14 cellular contexts compared by ENCODE assay signal in genomic region chr15:71386005-71386404, GRCh38.
DNase-seq lines count a peak whose midpoint lies in the region; ATAC-seq and TF ChIP-seq lines count a peak whose summit lies in the region.
"Had no signal": no experiment of that assay in that cellular context is flagged by ENCODE, and none has a peak within 500 bp of the region (broad histone marks: within the 10 kb centered on the region; RNA-seq: fewer than 3 reads in every experiment).

No MANE protein-coding gene starts in this region.

- H3K27ac Mint-ChIP-seq in natural killer cell treated with Interleukin-12 subunit alpha and Interleukin-12 subunit beta and Interleukin-15 and Interleukin-18, amount 100 ng/mL, for 72 hours = no peak overlapping the region

- peaks cover 0 to 6% of the 10 kb centered on the region in 2 donors for H3K4me1 Mint-ChIP-seq in natural killer cell treated with Interleukin-12 subunit alpha and Interleukin-12 subunit beta and Interleukin-15 and Interleukin-18, amount 100 ng/mL, for 72 hours (ENCODE audit: low read depth in 2 of 2)

- CTCF ChIA-PET in HEK293 (lab: Yijun Ruan, JAX) = interaction anchor here (0.6 to 3.7 kb wide), 20 partner anchors 9 to 415 kb away, joined by 3 to 37 read pairs (median 4); partner anchors contain the start of gene THSD4
- CTCF ChIA-PET in IMR-90 (lab: Yijun Ruan, JAX) = interaction anchor here (1.0 to 1.6 kb wide), 4 partner anchors 14 to 57 kb away, joined by 4 to 5 read pairs (median 4); no protein-coding TSS in a partner anchor

- peak overlapping the region; percentile 52; the same call in 1 of the 2 replicates for H3K4ac ChIP-seq in IMR-90 (ENCODE audit: low read depth, low read length)

- H4K5ac ChIP-seq in IMR-90 (ENCODE audit: low read depth, low read length) = peak overlapping the region; percentile 30; the same call in 1 of the 2 replicates

- POLR2A ChIA-PET in HEK293 (lab: Yijun Ruan, JAX) (interaction anchor here (0.6 to 1.4 kb wide), 2 partner anchors 54 to 154 kb away, joined by 3 to 4 read pairs; no protein-coding TSS in a partner anchor), IMR-90 (lab: Charles Lee; ENCODE audit: unreplicated experiment) (no interaction called here)

- H3K4me3 Mint-ChIP-seq in natural killer cell treated with Interleukin-12 subunit alpha and Interleukin-12 subunit beta and Interleukin-15 and Interleukin-18, amount 100 ng/mL, for 72 hours = no peak overlapping the region

- peak overlapping the region; percentile 42; the same call in 1 of the 2 replicates for H4K91ac ChIP-seq in IMR-90 (ENCODE audit: insufficient read depth, low read depth, low read length)

- intact Hi-C loops in IMR-90 (cut with micrococcal nuclease) (loop anchor here (1.0 to 5.0 kb wide), 3 partner anchors 54 to 415 kb away; no protein-coding TSS in a partner anchor), esophagus muscularis mucosa (cut with DNase I) (loop anchor here (2.0 to 10.0 kb wide), 2 partner anchors 55 to 271 kb away; partner anchors contain the start of gene THSD4)

- H2AK5ac ChIP-seq in IMR-90 (ENCODE audit: low read depth, low read length) = peak overlapping the region; percentile 86; the same call in 1 of the 2 replicates

- TF ChIP-seq RAD21 in IMR-90 (IDR thresholded peaks at IDR 0.05; ENCODE audit: low read length) = no peak

- in situ Hi-C loops in IMR-90 (cut with MboI; ENCODE audit: low sequenced_read_pairs) = no loop called here

- H2AK9ac ChIP-seq in IMR-90 (replicated peaks; ENCODE audit: low read depth, low read length, poor library complexity) = no peak overlapping the region

- H3K4me1 ChIP-seq in HEK293 (ENCODE audit: control insufficient read depth, insufficient read depth, low read length) (peaks cover 48% of the 10 kb centered on the region), IMR-90 (ENCODE audit: control insufficient read depth, insufficient read depth, low read length) (peaks cover 16% of the 10 kb centered on the region), esophagus muscularis mucosa (peaks cover 27 to 33% (median 32%) of the 10 kb centered on the region in 4 donors), skeletal muscle tissue (ENCODE audit: control insufficient read depth in 3 of 3, insufficient read depth in 3 of 3, low read length in 3 of 3) (peaks cover 9 to 13% (median 10%) of the 10 kb centered on the region in 3 donors)

- peak overlapping the region; percentile 32; the same call in 1 of the 2 replicates for H2BK20ac ChIP-seq in IMR-90 (ENCODE audit: low read depth, low read length)

- TF ChIP-seq POLR2A in IMR-90 (IDR thresholded peaks at IDR 0.05; ENCODE audit: low read depth, low read length) (no peak), esophagus muscularis mucosa (IDR thresholded peaks at IDR 0.05; ENCODE audit: low read depth) (no peak)

- H4K20me1 ChIP-seq in IMR-90 (ENCODE audit: insufficient read depth, low read length) = no peaks in the 10 kb centered on the region

- dilution Hi-C loops in IMR-90 (cut with HindIII; ENCODE audit: low sequenced_read_pairs, unreplicated experiment) = no loop called here

- TF ChIP-seq CTCF in HEK293 (tag by site-specific recombination; IDR thresholded peaks at IDR 0.05) = no peak
- TF ChIP-seq CTCF in IMR-90 (conservative IDR thresholded peaks at IDR 0.05; ENCODE audit: low read depth, low read length) = no peak
- TF ChIP-seq CTCF in esophagus muscularis mucosa (IDR thresholded peaks at IDR 0.05) = no peak

- peak overlapping the region; percentile 17 for H3K14ac ChIP-seq in IMR-90 (replicated peaks; ENCODE audit: low read depth, low read length)

- 0 out of 3 replicates have a peak overlapping the region, but pooled peaks have one; percentile 36 for H2BK15ac ChIP-seq in IMR-90 (ENCODE audit: low read depth, low read length)

- no peak overlapping the region for H2BK5ac ChIP-seq in IMR-90 (ENCODE audit: low read depth, low read length, poor library complexity, severe bottlenecking)

- H2BK120ac ChIP-seq in IMR-90 (ENCODE audit: low read depth, low read length) = peak overlapping the region; percentile 70

- no peaks in the 10 kb centered on the region for H3K36me3 ChIP-seq in HEK293 (ENCODE audit: control insufficient read depth in 2 of 2, insufficient read depth in 1 of 2, low read length in 2 of 2)
- no peaks in the 10 kb centered on the region for H3K36me3 ChIP-seq in IMR-90 (ENCODE audit: control insufficient read depth, insufficient read depth, low read length)
- no peaks in the 10 kb centered on the region for H3K36me3 ChIP-seq in esophagus muscularis mucosa
- no peaks in the 10 kb centered on the region for H3K36me3 ChIP-seq in skeletal muscle tissue (ENCODE audit: control insufficient read depth in 3 of 3, insufficient read depth in 3 of 3, low read length in 3 of 3)

- H3K56ac ChIP-seq in IMR-90 (ENCODE audit: extremely low read depth, insufficient read depth, low read length) = peak overlapping the region; percentile 50; the same call in 1 of the 2 replicates

- no peaks in the 10 kb centered on the region for H3K9me3 Mint-ChIP-seq in natural killer cell treated with Interleukin-12 subunit alpha and Interleukin-12 subunit beta and Interleukin-15 and Interleukin-18, amount 100 ng/mL, for 72 hours

- H3K23ac ChIP-seq in IMR-90 (ENCODE audit: low read depth, low read length) = 0 out of 2 replicates have a peak overlapping the region, but pooled peaks have one; percentile 39

- H3K36me3 Mint-ChIP-seq in natural killer cell treated with Interleukin-12 subunit alpha and Interleukin-12 subunit beta and Interleukin-15 and Interleukin-18, amount 100 ng/mL, for 72 hours = no peaks in the 10 kb centered on the region

- WGBS in IMR-90 (ENCODE audit: extremely low coverage in 2 of 2, insufficient read length in 1 of 2), 2 experiments = no CpG with 5 or more reads among the region's 2 CpGs
- WGBS in esophagus muscularis mucosa = 65% methylated on average over 2 of the region's 2 CpGs

- H4K8ac ChIP-seq in IMR-90 (ENCODE audit: low read depth in 2 of 2, low read length in 2 of 2) = peak overlapping the region in 1 of 2 experiments; percentile 36; a peak in 1 of 4 replicates

- H3K4me2 ChIP-seq in IMR-90 (ENCODE audit: low read depth, low read length) = no peak overlapping the region

- H3K27ac ChIP-seq in HEK293 (ENCODE audit: extremely low read depth, low read depth, low read length) (peak overlapping the region; percentile 25; the same call in 1 of the 2 replicates), IMR-90 (ENCODE audit: insufficient read depth, low read length) (no peak overlapping the region), esophagus muscularis mucosa (replicated peaks in 1 of 4) (no peak overlapping the region), skeletal muscle tissue (ENCODE audit: low read depth, low read length) (peak overlapping the region; percentile 54)
- H3K27ac ChIP-seq: C4-2B, HL-60 had no signal

- H3K27me3 ChIP-seq in IMR-90 (ENCODE audit: control insufficient read depth, insufficient read depth, low read length) = no peaks in the 10 kb centered on the region
- no peaks in the 10 kb centered on the region for H3K27me3 ChIP-seq in esophagus muscularis mucosa
- no peaks in the 10 kb centered on the region for H3K27me3 ChIP-seq in skeletal muscle tissue (ENCODE audit: control insufficient read depth in 3 of 3, insufficient read depth in 3 of 3, low read length in 3 of 3)

- H3K4me3 ChIP-seq in HEK293 (ENCODE audit: low read depth, low read length) = no peak overlapping the region
- no peak overlapping the region for H3K4me3 ChIP-seq in IMR-90 (ENCODE audit: insufficient read depth, low read depth, low read length)
- no peak overlapping the region for H3K4me3 ChIP-seq in esophagus muscularis mucosa
- H3K4me3 ChIP-seq in skeletal muscle tissue (ENCODE audit: low read length in 3 of 3) = no peak overlapping the region
- H3K4me3 ChIP-seq: K562 had no signal

- no TSS peak for BruUV-seq in IMR-90 (replicated peaks; lab: Mats Ljungman, UMichigan)

- H2AFZ ChIP-seq in IMR-90 (replicated peaks; ENCODE audit: low read length, poor library complexity) = no peak overlapping the region

- H3K9ac ChIP-seq in IMR-90 (ENCODE audit: low read depth, low read length) (no peak overlapping the region), skeletal muscle tissue (ENCODE audit: low read depth in 1 of 3, low read length in 3 of 3) (no peak overlapping the region)

- DNase-seq in IMR-90 (no peak), esophagus muscularis mucosa (ENCODE audit: extremely low spot score) (peak; percentile 31), anterior cingulate cortex (lab: John Stamatoyannopoulos, UW) (no peak), SKM-1 (lab: John Stamatoyannopoulos, UW; ENCODE audit: unreplicated experiment) (no peak)
- DNase-seq in natural killer cell treated with Interleukin-12 subunit alpha and Interleukin-12 subunit beta and Interleukin-15 and Interleukin-18, amount 100 ng/mL, for 72 hours (ENCODE audit: low spot score) = no peak
- DNase-seq: DMS79 treated with DMSO at 0.1 percent for 48 hours, NCI-H2081 treated with DMSO at 0.1 percent for 48 hours, NCI-H510A, NCI-H748 treated with DMSO at 0.1 percent for 48 hours had no signal

- H3K27me3 Mint-ChIP-seq in natural killer cell treated with Interleukin-12 subunit alpha and Interleukin-12 subunit beta and Interleukin-15 and Interleukin-18, amount 100 ng/mL, for 72 hours = peaks cover 29 to 54% of the 10 kb centered on the region in 2 donors

- no peaks in the 10 kb centered on the region for H3K9me1 ChIP-seq in IMR-90 (ENCODE audit: insufficient read depth, low read length)

- peaks cover 0 to 2% of the 10 kb centered on the region in 2 experiments; a peak in 1 of 4 replicates for H3K79me1 ChIP-seq in IMR-90 (ENCODE audit: low read depth in 1 of 2, low read length in 2 of 2)

- no peak for TF ChIP-seq EP300 in esophagus muscularis mucosa (IDR thresholded peaks at IDR 0.05)

- peak overlapping the region; percentile 64; the same call in 1 of the 2 replicates for H3K18ac ChIP-seq in IMR-90 (ENCODE audit: low read depth, low read length)

- no peak for ATAC-seq in IMR-90 (ENCODE audit: low read depth)
- no peak for ATAC-seq in natural killer cell treated with Interleukin-12 subunit alpha and Interleukin-12 subunit beta and Interleukin-15 and Interleukin-18, amount 100 ng/mL, for 72 hours
- ATAC-seq: K562 had no signal

- no peaks in the 10 kb centered on the region for H3K9me3 ChIP-seq in HEK293 (ENCODE audit: control insufficient read depth, insufficient read depth, low read depth, low read length)
- H3K9me3 ChIP-seq in IMR-90 (ENCODE audit: control insufficient read depth, insufficient read depth, low read length) = no peaks in the 10 kb centered on the region
- no peaks in the 10 kb centered on the region for H3K9me3 ChIP-seq in esophagus muscularis mucosa
- H3K9me3 ChIP-seq in skeletal muscle tissue (ENCODE audit: control insufficient read depth in 3 of 3, low read length in 3 of 3) = no peaks in the 10 kb centered on the region

TF ChIP-seq in HEK293, 187 proteins besides CTCF, POLR2A, EP300 and RAD21 (continues in another document):
- TF ChIP-seq ZNF514 (tag by site-specific recombination; IDR thresholded peaks at IDR 0.05) = no peak

Comparison
In these comparisons a context has a peak if more than half of its experiments do, and no peak if none do; other contexts are left out.
1. H3K27ac ChIP-seq: peak in HEK293 (single experiment) and skeletal muscle tissue (single experiment); none in IMR-90 (single experiment) and esophagus muscularis mucosa (0 of 4).